ENCODE assay signal across 9 cellular contexts in genomic region chr19:43784981-43785808, GRCh38. TPM values are rescaled to one million over a fixed set of nuclear protein-coding genes. Genes with fewer than 3 reads are reported as not detected.
A peak's percentile ranks its signal among the peaks of the same experiment; 100 is the strongest.
DNase-seq lines count a peak whose midpoint lies in the region; ATAC-seq, FAIRE-seq and TF ChIP-seq lines count a peak whose summit lies in the region.
"Had no signal": no experiment of that assay in that cellular context is flagged by ENCODE, and none has a peak within 500 bp of the region (broad histone marks: within the 10 kb centered on the region; RNA-seq: fewer than 3 reads in every experiment).

No MANE protein-coding gene starts in this region.

- TF ChIP-seq CTCF in CD4-positive, alpha-beta T cell (IDR thresholded peaks at IDR 0.05) = peak; percentile 95
- TF ChIP-seq CTCF in cardiac fibroblast (IDR thresholded peaks at IDR 0.05; ENCODE audit: low read depth, low read length) = peak; percentile 99
- peak; percentile 91 to 99 (median 97) for TF ChIP-seq CTCF in keratinocyte (optimal IDR thresholded peaks at IDR 0.05 in 1 of 3, IDR thresholded peaks at IDR 0.05 in 1 of 3, conservative IDR thresholded peaks at IDR 0.05 in 1 of 3; ENCODE audit: extremely low read depth in 1 of 3, insufficient read depth in 2 of 3, low read length in 3 of 3)

- intact Hi-C loops in CD4-positive, alpha-beta T cell (cut with DNase I, micrococcal nuclease) = loop anchor here (1.0 to 10.0 kb wide), 5 partner anchors 18 to 230 kb away; partner anchors contain the start of gene PLAUR (in 1 of the 2)

- no peaks in the 10 kb centered on the region for H4K20me1 ChIP-seq in keratinocyte (ENCODE audit: control insufficient read depth, extremely low read depth, insufficient read depth, low read length)

- peaks cover 3% of the 10 kb centered on the region for H3K79me2 ChIP-seq in keratinocyte (ENCODE audit: control insufficient read depth, insufficient read depth, low read length)

- peak overlapping the region; percentile 75 for H3K27ac ChIP-seq in CD4-positive, alpha-beta T cell (ENCODE audit: low read depth, low read length)
- H3K27ac ChIP-seq in keratinocyte (ENCODE audit: control insufficient read depth, insufficient read depth, low read length) = peak overlapping the region; percentile 63

- H3K4me2 ChIP-seq in keratinocyte (ENCODE audit: control insufficient read depth, extremely low read depth, insufficient read depth, low read depth, low read length) = peak overlapping the region; percentile 68

- no peaks in the 10 kb centered on the region for H3K9me3 ChIP-seq in CD4-positive, alpha-beta T cell (ENCODE audit: control insufficient read depth, low read length)
- H3K9me3 ChIP-seq in keratinocyte (ENCODE audit: control insufficient read depth, low read depth, low read length) = no peaks in the 10 kb centered on the region

- H3K36me3 Mint-ChIP-seq in CD4-positive, alpha-beta T cell (ENCODE audit: low read depth) = no peaks in the 10 kb centered on the region

- dilution Hi-C loops in keratinocyte (cut with MboI; ENCODE audit: extremely low pct_ligation_motif_present, low sequenced_read_pairs) = no loop called here

- no peaks in the 10 kb centered on the region for H3K9me1 ChIP-seq in keratinocyte (ENCODE audit: control insufficient read depth, extremely low read depth, insufficient read depth, low read length)

- H3K4me1 Mint-ChIP-seq in CD4-positive, alpha-beta T cell (ENCODE audit: low read depth) = peaks cover 45% of the 10 kb centered on the region

- H3K4me3 ChIP-seq in cardiac fibroblast (replicated peaks in 1 of 2; ENCODE audit: low read depth in 2 of 2, low read length in 2 of 2) (no peak overlapping the region), keratinocyte (ENCODE audit: control insufficient read depth in 2 of 3, extremely low read depth in 1 of 3, insufficient read depth in 2 of 3, low read depth in 1 of 3, low read length in 3 of 3) (peak overlapping the region in 1 of 3 experiments; percentile 35)

- peak in 7 of 10 experiments; percentile 21 to 48 (median 33) for DNase-seq in CD4-positive, alpha-beta T cell
- DNase-seq in NCI-H146 (lab: John Stamatoyannopoulos, UW) = peak; percentile 75
- DNase-seq in T-helper 2 cell = peak in 3 of 5 experiments; percentile 32 to 76 (median 34)
- peak; percentile 74 to 85 for DNase-seq in cardiac fibroblast (ENCODE audit: low read depth in 2 of 2)
- DNase-seq in keratinocyte (ENCODE audit: low read depth, low spot score) = no peak
- peak; percentile 64 for DNase-seq in stimulated activated CD4-positive, alpha-beta T cell treated with anti-CD3 and anti-CD28 coated beads, Interleukin-4, amount 100 ng/mL, for 24 hours

- peak overlapping the region; percentile 57 for H3K9ac ChIP-seq in keratinocyte (ENCODE audit: control insufficient read depth, extremely low read depth, insufficient read depth, low read length)

- peak overlapping the region; percentile 90 for H3K27ac Mint-ChIP-seq in CD4-positive, alpha-beta T cell

- H3K27me3 Mint-ChIP-seq in CD4-positive, alpha-beta T cell = peaks cover 5% of the 10 kb centered on the region

- peaks cover 46% of the 10 kb centered on the region for H3K4me1 ChIP-seq in keratinocyte (ENCODE audit: control insufficient read depth, extremely low read depth, insufficient read depth, low read length)

- FAIRE-seq in keratinocyte (lab: Jason Lieb, UNC) = peak; percentile 56
- FAIRE-seq: TTC549 had no signal

- ATAC-seq in CD4-positive, alpha-beta T cell (ENCODE audit: poor library complexity) = peak; percentile 51
- peak; percentile 54 for ATAC-seq in GM21528 (IDR thresholded peaks at IDR 0.05; ENCODE audit: low FRiP score, unreplicated experiment)
- no peak for ATAC-seq in GM19467 (IDR thresholded peaks at IDR 0.05; ENCODE audit: unreplicated experiment)

- H3K27me3 ChIP-seq in CD4-positive, alpha-beta T cell (ENCODE audit: control insufficient read depth, insufficient read depth, low read length) = no peaks in the 10 kb centered on the region
- no peaks in the 10 kb centered on the region for H3K27me3 ChIP-seq in keratinocyte (ENCODE audit: control insufficient read depth, extremely low read depth, insufficient read depth, low read length)

- H3K4me3 Mint-ChIP-seq in CD4-positive, alpha-beta T cell = peak overlapping the region; percentile 71

- no peaks in the 10 kb centered on the region for H3K9me3 Mint-ChIP-seq in CD4-positive, alpha-beta T cell

- no peaks in the 10 kb centered on the region for H3K36me3 ChIP-seq in keratinocyte (ENCODE audit: control insufficient read depth in 2 of 2, extremely low read depth in 1 of 2, insufficient read depth in 2 of 2, low read length in 2 of 2)

- H2AFZ ChIP-seq in keratinocyte (ENCODE audit: control insufficient read depth, low read length) = peak overlapping the region; percentile 47

- POLR2A ChIA-PET in CD4-positive, alpha-beta T cell (lab: Charles Lee) = interaction anchor here (0.7 to 2.3 kb wide), 5 partner anchors 19 to 117 kb away, joined by 3 to 13 read pairs (median 7); partner anchors contain the start of gene SMG9

- CTCF ChIA-PET in CD4-positive, alpha-beta T cell (lab: Charles Lee) = interaction anchor here (0.6 to 3.0 kb wide), 11 partner anchors 9 to 117 kb away, joined by 3 to 40 read pairs (median 4); partner anchors contain the start of gene PLAUR

RNA-seq across cellular contexts. Expression of gene KCNN4, which starts 4.4 kb away (rescaled TPM):
- total RNA-seq in CD4-positive, alpha-beta T cell = 10 to 100 TPM in 1 of 2 experiments, 1 to 10 TPM in 1; 9.7 to 10.4 TPM
- 9.8 to 15.5 TPM (median 10.5 TPM) in 3 replicates for polyA plus RNA-seq in keratinocyte
- 2.8 TPM for polyA plus RNA-seq in keratinocyte (2011; ENCODE audit: low read depth)
- polyA plus RNA-seq in keratinocyte (2011; cell fraction: cytosol; rRNA removed) = 3.3 and 4.6 TPM in 2 replicates
- 20.7 and 21.0 TPM in 2 replicates for polyA plus RNA-seq in keratinocyte (2011; cell fraction: nucleus; rRNA removed)
- 5.6 and 14.8 TPM in 2 replicates for polyA plus RNA-seq in keratinocyte (2012; ENCODE audit: low replicate concordance)
- polyA minus RNA-seq in keratinocyte = 7.9 to 28.6 TPM (median 10.3 TPM) in 3 replicates
- polyA minus RNA-seq in keratinocyte (2011; cell fraction: cytosol; rRNA and poly(A)+ RNA removed) = 11.3 TPM
- 11.3 and 11.5 TPM in 2 replicates for polyA minus RNA-seq in keratinocyte (2011; cell fraction: nucleus; rRNA and poly(A)+ RNA removed)

RNA-seq across cellular contexts. Expression of gene LYPD5, which starts 17.1 kb away (rescaled TPM):
- not detected for total RNA-seq in CD4-positive, alpha-beta T cell
- 4.0 to 8.8 TPM (median 4.2 TPM) in 3 replicates for polyA plus RNA-seq in keratinocyte
- polyA plus RNA-seq in keratinocyte (2011; ENCODE audit: low read depth) = 46.7 TPM
- polyA plus RNA-seq in keratinocyte (2011; cell fraction: cytosol; rRNA removed) = 6.1 and 7.7 TPM in 2 replicates
- 5.4 and 7.3 TPM in 2 replicates for polyA plus RNA-seq in keratinocyte (2011; cell fraction: nucleus; rRNA removed)
- polyA plus RNA-seq in keratinocyte (2012; ENCODE audit: low replicate concordance) = 7.9 and 75.5 TPM in 2 replicates
- 8.5 to 29.6 TPM (median 9.0 TPM) in 3 replicates for polyA minus RNA-seq in keratinocyte
- polyA minus RNA-seq in keratinocyte (2011; cell fraction: cytosol; rRNA and poly(A)+ RNA removed) = 17.5 TPM
- polyA minus RNA-seq in keratinocyte (2011; cell fraction: nucleus; rRNA and poly(A)+ RNA removed) = 7.5 and 15.8 TPM in 2 replicates

RNA-seq across cellular contexts. Expression of gene SMG9, which starts 30.4 kb away (rescaled TPM):
- 10 to 100 TPM; 34.7 to 38.2 TPM for total RNA-seq in CD4-positive, alpha-beta T cell
- 12.1 to 15.6 TPM (median 14.8 TPM) in 3 replicates for polyA plus RNA-seq in keratinocyte
- polyA plus RNA-seq in keratinocyte (2011; ENCODE audit: low read depth) = 10.6 TPM
- polyA plus RNA-seq in keratinocyte (2011; cell fraction: cytosol; rRNA removed) = 7.7 and 12.0 TPM in 2 replicates
- 53.4 and 59.6 TPM in 2 replicates for polyA plus RNA-seq in keratinocyte (2011; cell fraction: nucleus; rRNA removed)
- 17.9 and 24.6 TPM in 2 replicates for polyA plus RNA-seq in keratinocyte (2012; ENCODE audit: low replicate concordance)
- polyA minus RNA-seq in keratinocyte = 11.7 to 17.9 TPM (median 12.4 TPM) in 3 replicates
- polyA minus RNA-seq in keratinocyte (2011; cell fraction: cytosol; rRNA and poly(A)+ RNA removed) = 11.9 TPM
- 12.8 and 14.0 TPM in 2 replicates for polyA minus RNA-seq in keratinocyte (2011; cell fraction: nucleus; rRNA and poly(A)+ RNA removed)

RNA-seq across cellular contexts. Expression of gene ZNF283, which starts 41.9 kb away (rescaled TPM):
- 1 to 10 TPM; 2.3 to 3.7 TPM for total RNA-seq in CD4-positive, alpha-beta T cell
- polyA plus RNA-seq in keratinocyte = 3.5 to 7.7 TPM (median 5.7 TPM) in 3 replicates
- 3.8 TPM for polyA plus RNA-seq in keratinocyte (2011; ENCODE audit: low read depth)
- polyA plus RNA-seq in keratinocyte (2011; cell fraction: cytosol; rRNA removed) = 2.1 and 2.9 TPM in 2 replicates
- polyA plus RNA-seq in keratinocyte (2011; cell fraction: nucleus; rRNA removed) = 10.7 and 11.8 TPM in 2 replicates
- polyA plus RNA-seq in keratinocyte (2012; ENCODE audit: low replicate concordance) = 4.4 and 5.2 TPM in 2 replicates
- 7.8 to 15.1 TPM (median 11.2 TPM) in 3 replicates for polyA minus RNA-seq in keratinocyte
- 5.4 TPM for polyA minus RNA-seq in keratinocyte (2011; cell fraction: cytosol; rRNA and poly(A)+ RNA removed)
- polyA minus RNA-seq in keratinocyte (2011; cell fraction: nucleus; rRNA and poly(A)+ RNA removed) = 12.8 and 21.1 TPM in 2 replicates
